Comparison of ENCODE assay signal across 8 cellular contexts in genomic region chr21:45405271-45405818, GRCh38. TPM values are rescaled to one million over a fixed set of nuclear protein-coding genes. Genes with fewer than 3 reads are reported as not detected.
A peak's percentile ranks its signal among the peaks of the same experiment; 100 is the strongest.
DNase-seq lines count a peak whose midpoint lies in the region; ATAC-seq and TF ChIP-seq lines count a peak whose summit lies in the region.

No MANE protein-coding gene starts in this region.

- DNase-seq in adipocyte (ENCODE audit: low read depth) (peak; percentile 77), iPS DF 6.9 (ENCODE audit: low read depth, low spot score) (no peak), activated gamma-delta T cell treated with Interleukin-2 at 50 U/mL for 16 hours (no peak), foreskin keratinocyte (no peak), UCSD-AML1 (lab: John Stamatoyannopoulos, UW; ENCODE audit: unreplicated experiment) (no peak)
- DNase-seq in stimulated activated CD4-positive, alpha-beta T cell treated with anti-CD3 and anti-CD28 coated beads, Interleukin-4, amount 100 ng/mL, for 1 hour = peak; percentile 7

- TF ChIP-seq CTCF in HEK293 (tag by site-specific recombination; IDR thresholded peaks at IDR 0.05) (no peak), foreskin keratinocyte (conservative IDR thresholded peaks at IDR 0.05) (no peak)

- H3K27ac ChIP-seq in HEK293 (ENCODE audit: extremely low read depth, low read depth, low read length) (no peak overlapping the region; the same call in 1 of the 2 replicates), iPS DF 6.9 (ENCODE audit: low read length) (no peak overlapping the region), foreskin keratinocyte (no peak overlapping the region)

- H3K27me3 ChIP-seq in adipocyte (replicated peaks; ENCODE audit: control insufficient read depth, insufficient read depth, low read length) = no peaks in the 10 kb centered on the region
- H3K27me3 ChIP-seq in iPS DF 6.9 (ENCODE audit: control insufficient read depth, insufficient read depth, low read length) = no peaks in the 10 kb centered on the region
- peaks cover 3% of the 10 kb centered on the region for H3K27me3 ChIP-seq in foreskin keratinocyte

- H3K4me1 ChIP-seq in HEK293 (ENCODE audit: control insufficient read depth, insufficient read depth, low read length) (no peaks in the 10 kb centered on the region), adipocyte (ENCODE audit: control insufficient read depth, insufficient read depth, low read length) (peaks cover 25% of the 10 kb centered on the region), iPS DF 6.9 (ENCODE audit: control insufficient read depth, insufficient read depth, low read length) (peaks cover 22% of the 10 kb centered on the region), foreskin keratinocyte (peaks cover 14% of the 10 kb centered on the region)

- H3K36me3 ChIP-seq in HEK293 (ENCODE audit: control insufficient read depth in 2 of 2, insufficient read depth in 1 of 2, low read length in 2 of 2) (peaks cover 0 to 8% of the 10 kb centered on the region in 2 experiments; a peak in 1 of 3 replicates), adipocyte (ENCODE audit: control insufficient read depth, insufficient read depth, low read length, severe bottlenecking) (no peaks in the 10 kb centered on the region), iPS DF 6.9 (ENCODE audit: control insufficient read depth, insufficient read depth, low read length) (peaks cover 3% of the 10 kb centered on the region)

- H3K9me3 ChIP-seq in HEK293 (ENCODE audit: control insufficient read depth, insufficient read depth, low read depth, low read length) (no peaks in the 10 kb centered on the region), adipocyte (ENCODE audit: control insufficient read depth, low read length) (peaks cover 11% of the 10 kb centered on the region), iPS DF 6.9 (ENCODE audit: control insufficient read depth, insufficient read depth, low read length) (no peaks in the 10 kb centered on the region)

- CTCF ChIA-PET in HEK293 (lab: Yijun Ruan, JAX) = no interaction called here

- H3K9ac ChIP-seq in adipocyte (ENCODE audit: low read length) = peak overlapping the region; percentile 64

- H3K4me3 ChIP-seq in HEK293 (ENCODE audit: low read depth, low read length) (peak overlapping the region; percentile 46), adipocyte (ENCODE audit: low read length) (peak overlapping the region; percentile 73), iPS DF 6.9 (ENCODE audit: low read length) (peak overlapping the region; percentile 79)

- POLR2A ChIA-PET in HEK293 (lab: Yijun Ruan, JAX) = no interaction called here

- ATAC-seq in HG02623 (IDR thresholded peaks at IDR 0.05; ENCODE audit: unreplicated experiment) = no peak
- ATAC-seq in foreskin keratinocyte = no peak

- no CpG with 5 or more reads among the region's 86 CpGs for WGBS in iPS DF 6.9 (ENCODE audit: insufficient coverage, insufficient read length)

TF ChIP-seq in HEK293, 187 proteins besides CTCF, POLR2A, EP300 and RAD21:
- no peak for TF ChIP-seq ZSCAN16 (tag by site-specific recombination; IDR thresholded peaks at IDR 0.05)
- peak; percentile 38; the same call in 1 of the 2 replicates for TF ChIP-seq ZBTB6 (tag by site-specific recombination; IDR thresholded peaks at IDR 0.05)
TF ChIP-seq in HEK293: peak in this region for 1.

RNA-seq across cellular contexts. Expression of gene COL18A1, which starts 0.4 kb away (rescaled TPM):
- total RNA-seq in foreskin keratinocyte = 30.0 and 37.3 TPM in 2 replicates
- 26.2 and 32.3 TPM in 2 replicates for polyA plus RNA-seq in foreskin keratinocyte

Comparison
In these comparisons a context has a peak if more than half of its experiments do, and no peak if none do; other contexts are left out.
1. DNase-seq: peak in adipocyte (single experiment) and stimulated activated CD4-positive, alpha-beta T cell treated with anti-CD3 and anti-CD28 coated beads, Interleukin-4, amount 100 ng/mL, for 1 hour (single experiment); none in iPS DF 6.9 (single experiment), activated gamma-delta T cell treated with Interleukin-2 at 50 U/mL for 16 hours (single experiment), foreskin keratinocyte (0 of 2) and UCSD-AML1 (single experiment).
2. Peak in every context shown above with its lines, with median percentiles within 50 percentile points of each other: H3K4me3 ChIP-seq.